Comparison of ENCODE assay signal across 17 cellular contexts in genomic region chr2:155266109-155266508, GRCh38.
"Had no signal": no experiment of that assay in that cellular context is flagged by ENCODE, and none has a peak within 500 bp of the region (broad histone marks: within the 10 kb centered on the region; RNA-seq: fewer than 3 reads in every experiment).

No MANE protein-coding gene starts in this region.

- H3K27ac ChIP-seq: breast epithelium, left lung, sigmoid colon, thoracic aorta, WERI-Rb-1 had no signal

- ATAC-seq: left lung had no signal

- H3K27ac Mint-ChIP-seq: activated naive CD4-positive, alpha-beta T cell treated with anti-CD3 and anti-CD28 coated beads, Interleukin-2, amount 50 U/mL, for 24 hours; nephron; stimulated activated naive B cell treated with anti-CD40 and anti-IgM and Interleukin-4, amounts not matched to agents 10 μg/mL and 1 μg/mL and 100 μg/mL, for 72 hours had no signal

- H3K4me3 ChIP-seq: breast epithelium, left lung, sigmoid colon, thoracic aorta had no signal

- H3K36me3 Mint-ChIP-seq: activated naive CD4-positive, alpha-beta T cell treated with anti-CD3 and anti-CD28 coated beads, Interleukin-2, amount 50 U/mL, for 24 hours; stimulated activated naive B cell treated with anti-CD40 and anti-IgM and Interleukin-4, amounts not matched to agents 10 μg/mL and 1 μg/mL and 100 μg/mL, for 72 hours had no signal

- H3K27me3 Mint-ChIP-seq: activated naive CD4-positive, alpha-beta T cell treated with anti-CD3 and anti-CD28 coated beads, Interleukin-2, amount 50 U/mL, for 24 hours; stimulated activated naive B cell treated with anti-CD40 and anti-IgM and Interleukin-4, amounts not matched to agents 10 μg/mL and 1 μg/mL and 100 μg/mL, for 72 hours had no signal

- H3K4me1 Mint-ChIP-seq: activated naive CD4-positive, alpha-beta T cell treated with anti-CD3 and anti-CD28 coated beads, Interleukin-2, amount 50 U/mL, for 24 hours; nephron; stimulated activated naive B cell treated with anti-CD40 and anti-IgM and Interleukin-4, amounts not matched to agents 10 μg/mL and 1 μg/mL and 100 μg/mL, for 72 hours had no signal

- H3K9me3 Mint-ChIP-seq: nephron had no signal

- H3K36me3 ChIP-seq: breast epithelium, left lung, sigmoid colon, thoracic aorta, WERI-Rb-1 had no signal

- H3K4me1 ChIP-seq: breast epithelium, left lung, sigmoid colon had no signal

- H3K27me3 ChIP-seq: breast epithelium, left lung, sigmoid colon had no signal

- DNase-seq: activated CD4-positive, alpha-beta T cell treated with anti-CD3 and anti-CD28 coated beads for 1 hour; activated gamma-delta T cell; cerebellar nuclear complex; cortex of kidney; kidney; left lung; mammary epithelial cell; midbrain; posterior cingulate gyrus; sigmoid colon; stimulated activated CD4-positive, alpha-beta T cell treated with anti-CD3 and anti-CD28 coated beads, Interleukin-4, amount 100 ng/mL, for 4 hours; stimulated activated naive B cell treated with anti-CD40 and anti-IgM and Interleukin-4, amounts not matched to agents 10 μg/mL and 1 μg/mL and 100 μg/mL, for 72 hours; WERI-Rb-1 had no signal

- H3K9me3 ChIP-seq: breast epithelium, left lung, sigmoid colon, thoracic aorta had no signal

- H3K4me3 Mint-ChIP-seq: activated naive CD4-positive, alpha-beta T cell treated with anti-CD3 and anti-CD28 coated beads, Interleukin-2, amount 50 U/mL, for 24 hours; nephron; stimulated activated naive B cell treated with anti-CD40 and anti-IgM and Interleukin-4, amounts not matched to agents 10 μg/mL and 1 μg/mL and 100 μg/mL, for 72 hours had no signal
